8 cellular contexts compared by ENCODE assay signal in the genomic region with DNA sequence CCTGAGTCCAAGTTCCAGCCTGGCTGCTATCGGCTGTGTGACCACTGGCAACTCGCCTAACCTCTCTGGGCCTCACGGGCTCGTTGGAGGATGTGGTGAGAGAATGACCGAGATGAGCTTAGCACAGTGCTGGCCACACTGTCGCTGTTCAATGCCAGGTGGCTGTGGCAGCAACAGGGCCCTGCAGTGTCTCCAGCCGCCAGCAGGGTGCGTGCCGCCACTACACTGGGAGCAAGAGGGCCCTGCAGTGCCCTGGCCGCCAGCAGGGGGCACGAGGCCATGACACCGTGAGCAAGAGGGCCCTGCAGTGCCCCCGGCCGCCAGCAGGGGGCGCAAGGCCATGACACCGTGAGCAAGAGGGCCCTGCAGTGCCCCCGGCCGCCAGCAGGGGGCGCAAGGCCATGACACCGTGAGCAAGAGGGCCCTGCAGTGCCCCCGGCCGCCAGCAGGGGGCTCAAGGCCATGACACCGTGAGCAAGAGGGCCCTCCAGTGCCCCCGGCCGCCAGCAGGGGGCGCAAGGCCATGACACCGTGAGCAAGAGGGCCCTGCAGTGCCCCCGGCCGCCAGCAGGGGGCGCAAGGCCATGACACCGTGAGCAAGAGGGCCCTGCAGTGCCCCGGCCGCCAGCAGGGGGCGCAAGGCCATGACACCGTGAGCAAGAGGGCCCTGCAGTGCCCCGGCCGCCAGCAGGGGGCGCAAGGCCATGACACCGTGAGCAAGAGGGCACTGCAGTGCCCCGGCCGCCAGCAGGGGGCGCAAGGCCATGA.
DNase-seq lines count a peak whose midpoint lies in the region; ATAC-seq and TF ChIP-seq lines count a peak whose summit lies in the region.
"Not testable (repeated sequence)": the region's sequence is repeated elsewhere in the genome, so short reads cannot be mapped to it uniquely, and the experiment has no call there.

No MANE protein-coding gene starts in this region.

- not testable (repeated sequence) for H3K27me3 Mint-ChIP-seq in chondrocyte (ENCODE audit: low read depth)

- not testable (repeated sequence) for H3K4me2 ChIP-seq in DOHH2 (ENCODE audit: low read length); Karpas-422 (ENCODE audit: low read depth, low read length, poor library complexity, severe bottlenecking)

- TF ChIP-seq CTCF in DOHH2 (IDR thresholded peaks at IDR 0.05; ENCODE audit: low read depth, low read length, poor library complexity, severe bottlenecking) (peak; percentile 43), chondrocyte (IDR thresholded peaks at IDR 0.05) (peak; percentile 26)

- not testable (repeated sequence) for H3K9me2 ChIP-seq in DOHH2 (replicated peaks; ENCODE audit: control insufficient read depth, low read length); Karpas-422 (replicated peaks; ENCODE audit: insufficient read depth, low read length)

- not testable (repeated sequence) for H3K4me3 Mint-ChIP-seq in chondrocyte (ENCODE audit: unreplicated experiment)

- ATAC-seq in GM18907 (IDR thresholded peaks at IDR 0.05; ENCODE audit: unreplicated experiment): peak; percentile 80
- ATAC-seq in GM21576 (IDR thresholded peaks at IDR 0.05; ENCODE audit: unreplicated experiment): peak; percentile 92
- peak; percentile 52 for ATAC-seq in HG03045 (IDR thresholded peaks at IDR 0.05; ENCODE audit: unreplicated experiment)

- not testable (repeated sequence) for H3K27me3 ChIP-seq in DOHH2 (ENCODE audit: control insufficient read depth, low read length); Karpas-422 (ENCODE audit: low read length)

- H3K27ac Mint-ChIP-seq in chondrocyte (ENCODE audit: unreplicated experiment): not testable (repeated sequence)

- not testable (repeated sequence) for H3K4me1 Mint-ChIP-seq in chondrocyte (ENCODE audit: low read depth)

- H3K9me3 ChIP-seq in DOHH2 (ENCODE audit: control insufficient read depth, insufficient read depth, low read length): not testable (repeated sequence)
- peaks cover 24% of the 10 kb centered on the region; the same call in 1 of the 2 replicates for H3K9me3 ChIP-seq in Karpas-422 (ENCODE audit: low read length)

- peak; percentile 54 for DNase-seq in Karpas-422
- peak; percentile 83 for DNase-seq in activated CD4-positive, alpha-beta T cell treated with anti-CD3 and anti-CD28 coated beads for 48 hours
- DNase-seq in chondrocyte (ENCODE audit: low spot score): not testable (repeated sequence)
- DNase-seq in stimulated activated CD4-positive, alpha-beta T cell treated with anti-CD3 and anti-CD28 coated beads, Interleukin-15, amount 100 ng/mL, for 24 hours: peak; percentile 77

- H3K9me3 Mint-ChIP-seq in chondrocyte (ENCODE audit: low read depth): not testable (repeated sequence)

- H3K36me3 Mint-ChIP-seq in chondrocyte (ENCODE audit: low read depth): not testable (repeated sequence)

- H3K27ac ChIP-seq in DOHH2 (ENCODE audit: low read depth, low read length); Karpas-422 (ENCODE audit: low read length): not testable (repeated sequence)

- H3F3A ChIP-seq in DOHH2 (ENCODE audit: control insufficient read depth, insufficient read depth): not testable (repeated sequence)

- H2AFZ ChIP-seq in Karpas-422 (ENCODE audit: low read length): not testable (repeated sequence)

- H3K4me3 ChIP-seq in DOHH2 (ENCODE audit: low read length); Karpas-422 (ENCODE audit: low read length): not testable (repeated sequence)

- not testable (repeated sequence) for H3K9ac ChIP-seq in Karpas-422 (ENCODE audit: low read length)

- not testable (repeated sequence) for H3K79me2 ChIP-seq in DOHH2 (ENCODE audit: control insufficient read depth, low read length); Karpas-422 (ENCODE audit: low read length)

- H3K4me1 ChIP-seq in DOHH2 (ENCODE audit: control insufficient read depth, low read length); Karpas-422 (ENCODE audit: low read length): not testable (repeated sequence)

- not testable (repeated sequence) for H4K20me1 ChIP-seq in DOHH2 (ENCODE audit: control insufficient read depth, insufficient read depth, low read depth, low read length); Karpas-422 (ENCODE audit: insufficient read depth, low read depth, low read length)

- H3K36me3 ChIP-seq in DOHH2 (ENCODE audit: control insufficient read depth, low read length); Karpas-422 (ENCODE audit: insufficient read depth, low read length): not testable (repeated sequence)
